1 cellular context compared by ENCODE assay signal in the genomic region with DNA sequence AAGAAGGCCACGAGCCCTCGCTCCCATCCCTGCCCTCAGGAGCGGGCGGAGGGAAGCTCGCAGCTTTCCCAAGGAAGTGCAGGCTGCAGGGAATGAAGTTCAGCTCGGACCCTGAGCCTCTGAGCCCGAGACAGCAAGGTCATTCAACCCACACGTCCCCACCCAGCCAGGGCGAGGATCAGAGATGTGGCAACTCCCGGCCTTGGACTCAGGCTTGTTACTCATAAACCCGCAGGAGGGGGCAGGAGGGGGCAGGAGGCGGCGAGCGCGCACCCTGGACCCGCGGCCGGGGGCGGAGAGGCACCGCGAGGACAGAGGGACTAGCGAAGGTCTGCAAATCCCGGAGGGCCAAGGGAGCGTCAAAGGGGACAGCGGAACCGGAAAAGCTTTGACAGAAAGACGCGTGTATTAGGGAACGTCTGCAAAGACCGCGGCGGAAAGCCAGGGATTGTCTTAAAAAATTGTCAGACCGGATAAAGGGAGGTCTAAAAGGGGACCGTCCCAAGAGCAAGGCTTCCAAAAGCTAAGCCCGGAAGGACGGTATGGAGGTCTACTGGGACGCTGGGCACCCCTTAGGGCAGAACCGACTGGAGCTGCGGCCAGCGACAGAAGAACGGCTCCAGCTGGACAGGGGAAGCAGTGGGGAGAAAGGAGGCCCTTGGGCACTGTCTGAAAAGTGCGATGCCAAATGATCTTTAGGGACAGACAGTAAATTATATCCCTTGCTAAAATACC.
TF ChIP-seq lines count a peak whose summit lies in the region.

No MANE protein-coding gene starts in this region.

TF ChIP-seq in HepG2, 621 proteins besides CTCF, POLR2A, EP300 and RAD21 (continued from another document and continues in another):
- no peak for TF ChIP-seq ZXDC (CRISPR knock-in tag; IDR thresholded peaks at IDR 0.05)
- TF ChIP-seq CC2D1A (CRISPR knock-in tag; IDR thresholded peaks at IDR 0.05): no peak
- peak; percentile 97 for TF ChIP-seq ZNF441 (CRISPR knock-in tag; IDR thresholded peaks at IDR 0.05; ENCODE audit: borderline replicate concordance)
- TF ChIP-seq ZNF142 (CRISPR knock-in tag; IDR thresholded peaks at IDR 0.05): peak; percentile 45; the same call in 1 of the 2 replicates
- TF ChIP-seq SNAI1 (CRISPR knock-in tag; IDR thresholded peaks at IDR 0.05; ENCODE audit: borderline replicate concordance): peak; percentile 40; the same call in 1 of the 2 replicates
- TF ChIP-seq RBFOX2 (IDR thresholded peaks at IDR 0.05; ENCODE audit: low read depth, low read length): peak; percentile 88
- TF ChIP-seq NFRKB (IDR thresholded peaks at IDR 0.05): no peak
- TF ChIP-seq ARHGAP35 (CRISPR knock-in tag; IDR thresholded peaks at IDR 0.05; ENCODE audit: borderline replicate concordance): peak; percentile 89; the same call in 1 of the 2 replicates
- TF ChIP-seq KMT2A (CRISPR knock-in tag; IDR thresholded peaks at IDR 0.05): peak; percentile 99
- no peak for TF ChIP-seq SMARCE1 (IDR thresholded peaks at IDR 0.05; ENCODE audit: borderline replicate concordance)
- peak; percentile 97 for TF ChIP-seq KDM1A (CRISPR knock-in tag; IDR thresholded peaks at IDR 0.05)
- TF ChIP-seq ZSCAN25 (CRISPR knock-in tag; IDR thresholded peaks at IDR 0.05): peak; percentile 98
- peak; percentile 96 for TF ChIP-seq JUN (CRISPR knock-in tag; IDR thresholded peaks at IDR 0.05)
- peak; percentile 94; the same call in 1 of the 2 replicates for TF ChIP-seq ZNF281 (CRISPR knock-in tag; IDR thresholded peaks at IDR 0.05; ENCODE audit: borderline replicate concordance)
- no peak for TF ChIP-seq SRSF9 (IDR thresholded peaks at IDR 0.05; ENCODE audit: borderline replicate concordance, insufficient read depth, low read depth, low read length, poor library complexity, severe bottlenecking)
- peak; percentile 99 for TF ChIP-seq ARID5B (CRISPR knock-in tag; IDR thresholded peaks at IDR 0.05)
- no peak; the same call in none of the 2 replicates for TF ChIP-seq CENPT (CRISPR knock-in tag; IDR thresholded peaks at IDR 0.05; ENCODE audit: low read depth)
- peak; percentile 91 for TF ChIP-seq ZNF225 (CRISPR knock-in tag; IDR thresholded peaks at IDR 0.05)
- peak; percentile 85; the same call in 1 of the 2 replicates for TF ChIP-seq ZBTB42 (CRISPR knock-in tag; IDR thresholded peaks at IDR 0.05)
- TF ChIP-seq, protein P1, sequence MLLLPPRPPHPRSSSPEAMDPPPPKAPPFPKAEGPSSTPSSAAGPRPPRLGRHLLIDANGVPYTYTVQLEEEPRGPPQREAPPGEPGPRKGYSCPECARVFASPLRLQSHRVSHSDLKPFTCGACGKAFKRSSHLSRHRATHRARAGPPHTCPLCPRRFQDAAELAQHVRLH (CRISPR knock-in tag; IDR thresholded peaks at IDR 0.05; ENCODE audit: borderline replicate concordance, low read depth): peak; percentile 99
- peak; percentile 98 for TF ChIP-seq MEF2D (CRISPR knock-in tag; IDR thresholded peaks at IDR 0.05)
- TF ChIP-seq IKZF5 (CRISPR knock-in tag; IDR thresholded peaks at IDR 0.05): peak; percentile 99
- no peak for TF ChIP-seq ZNF562 (CRISPR knock-in tag; IDR thresholded peaks at IDR 0.05; ENCODE audit: borderline replicate concordance)
- TF ChIP-seq PPARG (CRISPR knock-in tag; conservative IDR thresholded peaks at IDR 0.05): peak; percentile 88
- TF ChIP-seq KAT8 (CRISPR knock-in tag; IDR thresholded peaks at IDR 0.05): peak; percentile 93
- TF ChIP-seq, protein P2, sequence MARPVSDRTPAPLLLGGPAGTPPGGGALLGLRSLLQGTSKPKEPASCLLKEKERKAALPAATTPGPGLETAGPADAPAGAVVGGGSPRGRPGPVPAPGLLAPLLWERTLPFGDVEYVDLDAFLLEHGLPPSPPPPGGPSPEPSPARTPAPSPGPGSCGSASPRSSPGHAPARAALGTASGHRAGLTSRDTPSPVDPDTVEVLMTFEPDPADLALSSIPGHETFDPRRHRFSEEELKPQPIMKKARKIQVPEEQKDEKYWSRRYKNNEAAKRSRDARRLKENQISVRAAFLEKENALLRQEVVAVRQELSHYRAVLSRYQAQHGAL (CRISPR knock-in tag; IDR thresholded peaks at IDR 0.05; ENCODE audit: not compliant biosample characterization): peak; percentile 90
- peak; percentile 59; the same call in 1 of the 2 replicates for TF ChIP-seq BHLHE40 (IDR thresholded peaks at IDR 0.05; ENCODE audit: low read length)
- TF ChIP-seq HDAC1 (CRISPR knock-in tag; IDR thresholded peaks at IDR 0.05): no peak
- peak; percentile 97 for TF ChIP-seq ARID2 (CRISPR knock-in tag; IDR thresholded peaks at IDR 0.05; ENCODE audit: borderline replicate concordance)
- peak; percentile 16; the same call in 1 of the 2 replicates for TF ChIP-seq ZNF549 (CRISPR knock-in tag; IDR thresholded peaks at IDR 0.05)
- no peak for TF ChIP-seq SNRNP70 (IDR thresholded peaks at IDR 0.05; ENCODE audit: low read depth, low read length)
- no peak for TF ChIP-seq SCMH1 (CRISPR knock-in tag; IDR thresholded peaks at IDR 0.05; ENCODE audit: borderline replicate concordance)
- TF ChIP-seq, protein P3, sequence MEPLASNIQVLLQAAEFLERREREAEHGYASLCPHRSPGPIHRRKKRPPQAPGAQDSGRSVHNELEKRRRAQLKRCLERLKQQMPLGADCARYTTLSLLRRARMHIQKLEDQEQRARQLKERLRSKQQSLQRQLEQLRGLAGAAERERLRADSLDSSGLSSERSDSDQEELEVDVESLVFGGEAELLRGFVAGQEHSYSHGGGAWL (CRISPR knock-in tag; IDR thresholded peaks at IDR 0.05): peak; percentile 96
- TF ChIP-seq ATM (IDR thresholded peaks at IDR 0.05; ENCODE audit: borderline replicate concordance): no peak
- peak; percentile 75 for TF ChIP-seq SOX13 (IDR thresholded peaks at IDR 0.05)
- peak; percentile 90 to 99 for TF ChIP-seq SOX13 (CRISPR knock-in tag; conservative IDR thresholded peaks at IDR 0.05 in 1 of 2, IDR thresholded peaks at IDR 0.05 in 1 of 2)
- no peak for TF ChIP-seq ZNF296 (CRISPR knock-in tag; conservative IDR thresholded peaks at IDR 0.05)
- TF ChIP-seq TSC22D2 (CRISPR knock-in tag; IDR thresholded peaks at IDR 0.05; ENCODE audit: borderline replicate concordance): peak; percentile 89
- peak; percentile 100 for TF ChIP-seq TARDBP (CRISPR knock-in tag; IDR thresholded peaks at IDR 0.05)
- no peak for TF ChIP-seq MBNL3 (CRISPR knock-in tag; conservative IDR thresholded peaks at IDR 0.05)
- TF ChIP-seq NR2F2 (IDR thresholded peaks at IDR 0.05; ENCODE audit: borderline replicate concordance, low read depth): no peak
- peak; percentile 74; the same call in 1 of the 2 replicates for TF ChIP-seq MZF1 (CRISPR knock-in tag; IDR thresholded peaks at IDR 0.05; ENCODE audit: borderline replicate concordance)
- peak; percentile 99 for TF ChIP-seq MED1 (CRISPR knock-in tag; IDR thresholded peaks at IDR 0.05)
